Comparison of ENCODE assay signal across 9 cellular contexts in the genomic region with DNA sequence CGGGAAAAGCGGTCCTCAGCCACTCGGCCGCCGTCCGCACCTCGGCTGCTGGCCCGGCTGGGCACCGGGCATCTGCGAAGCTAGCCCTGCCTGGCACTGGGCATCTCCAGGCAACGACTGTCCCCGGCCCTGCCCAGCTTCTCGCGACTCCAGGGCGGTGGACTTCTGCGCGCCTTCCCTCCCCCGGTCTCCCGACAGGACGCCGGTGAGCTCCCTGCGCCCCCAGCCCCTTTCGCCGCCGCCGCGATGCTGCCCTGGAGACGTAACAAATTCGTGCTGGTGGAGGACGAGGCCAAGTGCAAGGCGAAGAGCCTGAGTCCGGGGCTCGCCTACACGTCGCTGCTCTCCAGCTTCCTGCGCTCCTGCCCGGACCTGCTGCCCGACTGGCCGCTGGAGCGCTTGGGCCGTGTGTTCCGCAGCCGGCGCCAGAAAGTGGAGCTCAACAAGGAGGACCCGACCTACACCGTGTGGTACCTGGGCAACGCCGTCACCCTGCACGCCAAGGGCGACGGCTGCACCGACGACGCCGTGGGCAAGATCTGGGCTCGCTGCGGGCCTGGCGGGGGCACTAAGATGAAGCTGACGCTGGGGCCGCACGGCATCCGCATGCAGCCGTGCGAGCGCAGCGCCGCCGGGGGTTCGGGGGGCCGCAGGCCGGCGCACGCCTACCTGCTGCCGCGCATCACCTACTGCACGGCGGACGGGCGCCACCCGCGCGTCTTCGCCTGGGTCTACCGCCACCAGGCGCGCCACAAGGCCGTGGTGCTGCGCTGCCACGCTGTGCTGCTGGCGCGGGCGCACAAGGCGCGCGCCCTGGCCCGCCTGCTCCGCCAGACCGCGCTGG. TPM values are rescaled to one million over a fixed set of nuclear protein-coding genes. Genes with fewer than 3 reads are reported as not detected.
DNase-seq lines count a peak whose midpoint lies in the region; TF ChIP-seq lines count a peak whose summit lies in the region.
"Had no signal": no experiment of that assay in that cellular context is flagged by ENCODE, and none has a peak within 500 bp of the region (broad histone marks: within the 10 kb centered on the region; RNA-seq: fewer than 3 reads in every experiment).

No MANE protein-coding gene starts in this region.

- TF ChIP-seq CTCF in brain (conservative IDR thresholded peaks at IDR 0.05) (no peak), suprapubic skin (IDR thresholded peaks at IDR 0.05) (no peak), OCI-LY7 (conservative IDR thresholded peaks at IDR 0.05; ENCODE audit: low read length) (no peak)

- H2AFZ ChIP-seq in OCI-LY7 (ENCODE audit: low read length) = no peak overlapping the region

- DNase-seq in NCI-H2196 (lab: John Stamatoyannopoulos, UW; ENCODE audit: unreplicated experiment) (peak; percentile 42), NCI-H2196 treated with DMSO at 0.1 percent for 48 hours (lab: John Stamatoyannopoulos, UW; ENCODE audit: unreplicated experiment) (no peak), iPS-NIHi11 (ENCODE audit: low spot score) (peak; percentile 76), suprapubic skin (ENCODE audit: low spot score in 2 of 2) (peak in 1 of 2 donors; percentile 72), SKM-1 (lab: John Stamatoyannopoulos, UW; ENCODE audit: unreplicated experiment) (no peak), OCI-LY7 (ENCODE audit: low spot score) (no peak), SIG-M5 (lab: John Stamatoyannopoulos, UW) (no peak)

- H3K4me1 ChIP-seq in suprapubic skin (peaks cover 39% of the 10 kb centered on the region), OCI-LY7 (ENCODE audit: insufficient read depth, low read length, poor library complexity, severe bottlenecking) (peaks cover 22% of the 10 kb centered on the region)

- peaks cover 24% of the 10 kb centered on the region for H3K4me1 Mint-ChIP-seq in brain

- no peaks in the 10 kb centered on the region for H3K79me2 ChIP-seq in OCI-LY7 (ENCODE audit: insufficient read depth, low read depth, low read length)

- H3K9me2 ChIP-seq in OCI-LY7 (ENCODE audit: insufficient read depth, low read length) = no peaks in the 10 kb centered on the region

- POLR2A ChIA-PET in OCI-LY7 (lab: Charles Lee) = interaction anchor here (0.5 to 0.9 kb wide), 2 partner anchors 72 to 178 kb away, joined by 3 to 4 read pairs; no protein-coding TSS in a partner anchor

- peak overlapping the region; percentile 83 to 88 (median 85) for H3K4me3 Mint-ChIP-seq in brain
- H3K4me3 Mint-ChIP-seq: dendritic cell treated with granulocyte-macrophage colony-stimulating factor and Interleukin-4, amounts not matched to agents 40 ng/mL and 50 ng/mL, for 4 days had no signal

- H3K27me3 ChIP-seq in suprapubic skin = peaks cover 63% of the 10 kb centered on the region

- no peaks in the 10 kb centered on the region for H3K36me3 ChIP-seq in suprapubic skin
- H3K36me3 ChIP-seq in OCI-LY7 (ENCODE audit: insufficient read depth, low read length) = no peaks in the 10 kb centered on the region

- no peak overlapping the region for H3K4me2 ChIP-seq in OCI-LY7 (ENCODE audit: low read length)

- intact Hi-C loops in OCI-LY7 (cut with micrococcal nuclease; ENCODE audit: unreplicated experiment) = no loop called here

- BruUV-seq in OCI-LY7 (replicated peaks; lab: Mats Ljungman, UMichigan) = no TSS peak

- 0% methylated on average over 13 of the region's 99 CpGs for WGBS in suprapubic skin

- H3K4me3 ChIP-seq in suprapubic skin (peak overlapping the region; percentile 46), OCI-LY7 (ENCODE audit: low read depth, low read length, poor library complexity, severe bottlenecking) (no peak overlapping the region)

- H3K9me3 ChIP-seq in suprapubic skin = no peaks in the 10 kb centered on the region
- no peaks in the 10 kb centered on the region for H3K9me3 ChIP-seq in OCI-LY7 (ENCODE audit: low read length)

- H3K27ac Mint-ChIP-seq in brain = no peak overlapping the region
- H3K27ac Mint-ChIP-seq: dendritic cell treated with granulocyte-macrophage colony-stimulating factor and Interleukin-4, amounts not matched to agents 40 ng/mL and 50 ng/mL, for 4 days had no signal

- H3K27ac ChIP-seq in suprapubic skin (no peak overlapping the region), OCI-LY7 (ENCODE audit: low read depth, low read length, poor library complexity, severe bottlenecking) (no peak overlapping the region)

- TF ChIP-seq POLR2A in suprapubic skin (IDR thresholded peaks at IDR 0.05) = no peak

- no peaks in the 10 kb centered on the region for H4K20me1 ChIP-seq in OCI-LY7 (ENCODE audit: insufficient read depth, low read length)

- peaks cover 0 to 2% (median 0%) of the 10 kb centered on the region in 5 experiments for H3K9me3 Mint-ChIP-seq in brain
- H3K9me3 Mint-ChIP-seq: dendritic cell treated with granulocyte-macrophage colony-stimulating factor and Interleukin-4, amounts not matched to agents 40 ng/mL and 50 ng/mL, for 4 days had no signal

- H3K36me3 Mint-ChIP-seq in brain = no peaks in the 10 kb centered on the region

- H3K27me3 Mint-ChIP-seq in brain = peaks cover 57% of the 10 kb centered on the region

- TF ChIP-seq EP300 in suprapubic skin (IDR thresholded peaks at IDR 0.05) = no peak

- CTCF ChIA-PET in OCI-LY7 (lab: Charles Lee; ENCODE audit: unreplicated experiment) = interaction anchor here (0.8 kb wide), 1 partner anchor 285 kb away, joined by 3 read pairs; no protein-coding TSS in a partner anchor

RNA-seq across cellular contexts. Expression of gene FAM43B, which starts 0.6 kb away (rescaled TPM):
- 3.3 TPM for polyA plus RNA-seq in brain (ENCODE audit: insufficient read depth, low read depth, low replicate concordance)
- total RNA-seq in suprapubic skin = under 1 TPM in 2 of 4 donors, not detected in 2; 0.21 to 0.38 TPM
- not detected in 2 replicates for total RNA-seq in OCI-LY7 (2014; rRNA removed; shearing (Covaris generic))
- not detected in 2 replicates for total RNA-seq in OCI-LY7 (2022)

RNA-seq across cellular contexts. Expression of gene CDA, which starts 35.9 kb away (rescaled TPM):
- polyA plus RNA-seq in brain (ENCODE audit: insufficient read depth, low read depth, low replicate concordance) = 2.9 TPM
- total RNA-seq in suprapubic skin (10 to 100 TPM; 13.1 to 24.2 (median 15.7) TPM), OCI-LY7 (2022) (not detected in 2 replicates)
- total RNA-seq in OCI-LY7 (2014; rRNA removed; shearing (Covaris generic)) = not detected in 2 replicates

RNA-seq across cellular contexts. Expression of gene MUL1, which starts 45.0 kb away (rescaled TPM):
- polyA plus RNA-seq in brain (ENCODE audit: insufficient read depth, low read depth, low replicate concordance) = 31.0 TPM
- 10 to 100 TPM; 27.2 to 36.5 (median 28.4) TPM for total RNA-seq in suprapubic skin
- 15.5 and 16.3 TPM in 2 replicates for total RNA-seq in OCI-LY7 (2014; rRNA removed; shearing (Covaris generic))
- total RNA-seq in OCI-LY7 (2022) = 20.6 and 25.2 TPM in 2 replicates

Comparison
In these comparisons a context has a peak if more than half of its experiments do, and no peak if none do; other contexts are left out.
1. DNase-seq: peak in NCI-H2196 (single experiment) and iPS-NIHi11 (single experiment); none in NCI-H2196 treated with DMSO at 0.1 percent for 48 hours (single experiment), SKM-1 (single experiment), OCI-LY7 (single experiment) and SIG-M5 (single experiment).
2. RNA of gene CDA, which starts 35.9 kb away (total RNA-seq): 13.1 to 24.2 TPM in suprapubic skin; not detected in OCI-LY7; every median in the first group is over 10 times any median in the second.